Comparison of ENCODE assay signal across 1 cellular context in genomic region chr7:54978364-54979116, GRCh38.
TF ChIP-seq lines count a peak whose summit lies in the region.

No MANE protein-coding gene starts in this region.

TF ChIP-seq in IMR-90, 13 proteins besides CTCF, POLR2A, EP300 and RAD21:
- TF ChIP-seq MXI1 (IDR thresholded peaks at IDR 0.05; ENCODE audit: borderline replicate concordance, low read depth, low read length) (no peak), SMC3 (IDR thresholded peaks at IDR 0.05; ENCODE audit: low read depth, low read length) (no peak), BHLHE40 (IDR thresholded peaks at IDR 0.05; ENCODE audit: low read depth, low read length) (no peak), RFX5 (IDR thresholded peaks at IDR 0.05; ENCODE audit: low read depth, low read length) (no peak), RCOR1 (IDR thresholded peaks at IDR 0.05; ENCODE audit: insufficient replicate concordance, low read length) (no peak), CEBPB (IDR thresholded peaks at IDR 0.05; ENCODE audit: low read depth, low read length) (no peak), CHD1 (IDR thresholded peaks at IDR 0.05; ENCODE audit: low read depth, low read length) (no peak), MAFK (IDR thresholded peaks at IDR 0.05; ENCODE audit: low read depth, low read length) (no peak), FOS (IDR thresholded peaks at IDR 0.05; ENCODE audit: low read depth, low read length) (no peak), ELK1 (IDR thresholded peaks at IDR 0.05; ENCODE audit: borderline replicate concordance, low read depth, low read length) (no peak), USF2 (IDR thresholded peaks at IDR 0.05; ENCODE audit: low read depth, low read length) (no peak), NFE2L2 (IDR thresholded peaks at IDR 0.05; ENCODE audit: low read depth, low read length) (no peak), MAZ (IDR thresholded peaks at IDR 0.05; ENCODE audit: borderline replicate concordance, low read depth, low read length) (no peak)
